Comparison of ENCODE assay signal across 16 cellular contexts in genomic region chr6:45032426-45032825, GRCh38.
A peak's percentile ranks its signal among the peaks of the same experiment; 100 is the strongest.
DNase-seq lines count a peak whose midpoint lies in the region; ATAC-seq, FAIRE-seq and TF ChIP-seq lines count a peak whose summit lies in the region.
"Had no signal": no experiment of that assay in that cellular context is flagged by ENCODE, and none has a peak within 500 bp of the region (broad histone marks: within the 10 kb centered on the region; RNA-seq: fewer than 3 reads in every experiment).

No MANE protein-coding gene starts in this region.

- H3K4me1 ChIP-seq in IMR-90 (ENCODE audit: control insufficient read depth, insufficient read depth, low read length), result no peaks in the 10 kb centered on the region
- H3K4me1 ChIP-seq: HAP-1 had no signal

- H2BK5ac ChIP-seq in IMR-90 (ENCODE audit: low read depth, low read length, poor library complexity, severe bottlenecking), result no peak overlapping the region

- H2BK15ac ChIP-seq in IMR-90 (ENCODE audit: low read depth, low read length), result no peak overlapping the region

- TF ChIP-seq CTCF in D721Med (IDR thresholded peaks at IDR 0.05; ENCODE audit: insufficient read depth, missing control alignments) (no peak), IMR-90 (conservative IDR thresholded peaks at IDR 0.05; ENCODE audit: low read depth, low read length) (no peak)

- CTCF ChIA-PET in IMR-90 (lab: Yijun Ruan, JAX), result interaction anchor here (0.8 to 1.3 kb wide), 2 partner anchors 9 to 222 kb away, joined by 3 read pairs; no protein-coding TSS in a partner anchor

- H3K4me3 ChIP-seq in IMR-90 (ENCODE audit: insufficient read depth, low read depth, low read length), result no peak overlapping the region
- H3K4me3 ChIP-seq: HAP-1 had no signal

- intact Hi-C loops in IMR-90 (cut with micrococcal nuclease), result no loop called here

- POLR2A ChIA-PET in IMR-90 (lab: Charles Lee; ENCODE audit: unreplicated experiment), result no interaction called here

- DNase-seq in D721Med (ENCODE audit: insufficient read length, low spot score) (no peak), IMR-90 (no peak), NCI-H526 treated with DMSO at 0.1 percent for 48 hours (lab: John Stamatoyannopoulos, UW) (peak; percentile 56), caudate nucleus (lab: John Stamatoyannopoulos, UW) (no peak), NCI-H128 (lab: John Stamatoyannopoulos, UW; ENCODE audit: unreplicated experiment) (no peak)
- DNase-seq in stimulated activated CD4-positive, alpha-beta T cell treated with anti-CD3 and anti-CD28 coated beads, Interleukin-4, amount 100 ng/mL, for 24 hours, result no peak
- DNase-seq: ACHN; CD4-positive, alpha-beta memory T cell; DMS79 treated with DMSO at 0.1 percent for 48 hours; GF-D8 had no signal

- H4K91ac ChIP-seq in IMR-90 (ENCODE audit: insufficient read depth, low read depth, low read length), result no peak overlapping the region

- no peak for ATAC-seq in IMR-90 (ENCODE audit: low read depth)

- H4K5ac ChIP-seq in IMR-90 (ENCODE audit: low read depth, low read length), result no peak overlapping the region

- H3K9me1 ChIP-seq in IMR-90 (ENCODE audit: insufficient read depth, low read length), result no peaks in the 10 kb centered on the region

- no peak overlapping the region for H3K23ac ChIP-seq in IMR-90 (ENCODE audit: low read depth, low read length)

- no peak overlapping the region for H2AK5ac ChIP-seq in IMR-90 (ENCODE audit: low read depth, low read length)

- BruUV-seq in IMR-90 (replicated peaks; lab: Mats Ljungman, UMichigan), result no TSS peak

- H3K9ac ChIP-seq in IMR-90 (ENCODE audit: low read depth, low read length), result no peak overlapping the region
- H3K9ac ChIP-seq: KMS-11 had no signal

- H3K9me3 ChIP-seq in IMR-90 (ENCODE audit: control insufficient read depth, insufficient read depth, low read length), result no peaks in the 10 kb centered on the region
- H3K9me3 ChIP-seq: HAP-1 had no signal

- dilution Hi-C loops in IMR-90 (cut with HindIII; ENCODE audit: low sequenced_read_pairs, unreplicated experiment), result no loop called here

- H3K4me2 ChIP-seq in IMR-90 (ENCODE audit: low read depth, low read length), result no peak overlapping the region
- H3K4me2 ChIP-seq: KMS-11 had no signal

- no peak overlapping the region for H3K18ac ChIP-seq in IMR-90 (ENCODE audit: low read depth, low read length)

- H3K36me3 ChIP-seq in IMR-90 (ENCODE audit: control insufficient read depth, insufficient read depth, low read length), result no peaks in the 10 kb centered on the region
- H3K36me3 ChIP-seq: HAP-1 had no signal

- no peak for TF ChIP-seq RAD21 in IMR-90 (IDR thresholded peaks at IDR 0.05; ENCODE audit: low read length)

- in situ Hi-C loops in IMR-90 (cut with MboI; ENCODE audit: low sequenced_read_pairs), result no loop called here

- peak; percentile 56 for FAIRE-seq in D721Med (lab: Jason Lieb, UNC)
- FAIRE-seq: A204.1, GM19239 had no signal

- no peak for TF ChIP-seq POLR2A in IMR-90 (IDR thresholded peaks at IDR 0.05; ENCODE audit: low read depth, low read length)

- H3K27ac ChIP-seq in IMR-90 (ENCODE audit: insufficient read depth, low read length) (no peak overlapping the region), caudate nucleus (ENCODE audit: low read depth, low read length) (no peak overlapping the region)
- H3K27ac ChIP-seq: C4-2B, HL-60, KMS-11 had no signal

- no peaks in the 10 kb centered on the region for H3K79me1 ChIP-seq in IMR-90 (ENCODE audit: low read depth in 1 of 2, low read length in 2 of 2)

- no peak overlapping the region for H2BK120ac ChIP-seq in IMR-90 (ENCODE audit: low read depth, low read length)

- no peak overlapping the region for H3K14ac ChIP-seq in IMR-90 (replicated peaks; ENCODE audit: low read depth, low read length)

- H2AFZ ChIP-seq in IMR-90 (replicated peaks; ENCODE audit: low read length, poor library complexity), result no peak overlapping the region

- no peak overlapping the region for H2BK20ac ChIP-seq in IMR-90 (ENCODE audit: low read depth, low read length)

- no peak overlapping the region for H4K8ac ChIP-seq in IMR-90 (ENCODE audit: low read depth in 2 of 2, low read length in 2 of 2)

- no peak overlapping the region for H3K56ac ChIP-seq in IMR-90 (ENCODE audit: extremely low read depth, insufficient read depth, low read length)

- H4K20me1 ChIP-seq in IMR-90 (ENCODE audit: insufficient read depth, low read length), result no peaks in the 10 kb centered on the region

- WGBS in IMR-90 (ENCODE audit: extremely low coverage in 2 of 2, insufficient read length in 1 of 2), 2 experiments, result no CpG with 5 or more reads among the region's 2 CpGs

- H2AK9ac ChIP-seq in IMR-90 (replicated peaks; ENCODE audit: low read depth, low read length, poor library complexity), result no peak overlapping the region

- no peaks in the 10 kb centered on the region for H3K27me3 ChIP-seq in IMR-90 (ENCODE audit: control insufficient read depth, insufficient read depth, low read length)

- H3K4ac ChIP-seq in IMR-90 (ENCODE audit: low read depth, low read length), result no peak overlapping the region

TF ChIP-seq in IMR-90, 13 proteins besides CTCF, POLR2A, EP300 and RAD21:
- TF ChIP-seq CEBPB (IDR thresholded peaks at IDR 0.05; ENCODE audit: low read depth, low read length) (peak; percentile 88), RCOR1 (IDR thresholded peaks at IDR 0.05; ENCODE audit: insufficient replicate concordance, low read length) (no peak), NFE2L2 (IDR thresholded peaks at IDR 0.05; ENCODE audit: low read depth, low read length) (no peak)
